8 cellular contexts compared by ENCODE assay signal in genomic region chr17:5587431-5588032, GRCh38. TPM values are rescaled to one million over a fixed set of nuclear protein-coding genes. Genes with fewer than 3 reads are reported as not detected.
DNase-seq lines count a peak whose midpoint lies in the region; ATAC-seq and TF ChIP-seq lines count a peak whose summit lies in the region.

No MANE protein-coding gene starts in this region.

- no peak overlapping the region for H3K4me3 ChIP-seq in epithelial cell of esophagus (ENCODE audit: low read length)
- no peak overlapping the region for H3K4me3 ChIP-seq in aorta (ENCODE audit: low read length in 2 of 2)

- peaks cover 14% of the 10 kb centered on the region for H3K27me3 Mint-ChIP-seq in activated CD4-positive, alpha-beta T cell treated with anti-CD3 and anti-CD28 coated beads, Interleukin-2, amount 10 ng/mL, durations not matched to agents 7 days and 5 days
- peaks cover 10% of the 10 kb centered on the region for H3K27me3 Mint-ChIP-seq in nephron progenitor cell (ENCODE audit: low read depth, poor library complexity)

- H3K4me1 Mint-ChIP-seq in activated CD4-positive, alpha-beta T cell treated with anti-CD3 and anti-CD28 coated beads, Interleukin-2, amount 10 ng/mL, durations not matched to agents 7 days and 5 days, result peaks cover 37% of the 10 kb centered on the region
- peaks cover 26% of the 10 kb centered on the region for H3K4me1 Mint-ChIP-seq in nephron progenitor cell

- H3K9me3 ChIP-seq in aorta (ENCODE audit: control insufficient read depth, low read length), result no peaks in the 10 kb centered on the region

- no peak overlapping the region for H3K4me3 Mint-ChIP-seq in activated CD4-positive, alpha-beta T cell treated with anti-CD3 and anti-CD28 coated beads, Interleukin-2, amount 10 ng/mL, durations not matched to agents 7 days and 5 days
- H3K4me3 Mint-ChIP-seq in nephron progenitor cell, result no peak overlapping the region

- POLR2A ChIA-PET in activated CD4-positive, alpha-beta T cell treated with anti-CD3 and anti-CD28 coated beads, Interleukin-2, amount 10 ng/mL, durations not matched to agents 7 days and 5 days (lab: Charles Lee), result no interaction called here

- H3K9me3 Mint-ChIP-seq in activated CD4-positive, alpha-beta T cell treated with anti-CD3 and anti-CD28 coated beads, Interleukin-2, amount 10 ng/mL, durations not matched to agents 7 days and 5 days, result no peaks in the 10 kb centered on the region
- no peaks in the 10 kb centered on the region for H3K9me3 Mint-ChIP-seq in nephron progenitor cell

- 28 to 29% methylated on average over 6 of the region's 6 CpGs for WGBS in aorta, 2 donors

- DNase-seq in C1 segment of cervical spinal cord (lab: John Stamatoyannopoulos, UW) (peak in 8 of 14 donors; percentile 7 to 53 (median 23)), GM19240 (ENCODE audit: insufficient read length, low spot score) (peak; percentile 64), NCI-H226 (peak; percentile 45), epithelial cell of esophagus (ENCODE audit: low read depth) (peak; percentile 80), nephron progenitor cell (peak; percentile 48), aorta (no peak)
- DNase-seq in activated CD4-positive, alpha-beta T cell treated with anti-CD3 and anti-CD28 coated beads, Interleukin-2, amount 10 ng/mL, durations not matched to agents 7 days and 5 days, result peak; percentile 77

- peak overlapping the region; percentile 0 for H3K27ac Mint-ChIP-seq in activated CD4-positive, alpha-beta T cell treated with anti-CD3 and anti-CD28 coated beads, Interleukin-2, amount 10 ng/mL, durations not matched to agents 7 days and 5 days
- H3K27ac Mint-ChIP-seq in nephron progenitor cell, result peak overlapping the region; percentile 47

- peaks cover 12% of the 10 kb centered on the region for H3K36me3 Mint-ChIP-seq in activated CD4-positive, alpha-beta T cell treated with anti-CD3 and anti-CD28 coated beads, Interleukin-2, amount 10 ng/mL, durations not matched to agents 7 days and 5 days (ENCODE audit: low read depth)
- no peaks in the 10 kb centered on the region for H3K36me3 Mint-ChIP-seq in nephron progenitor cell (ENCODE audit: low read depth)

- no peak for ATAC-seq in aorta (ENCODE audit: low FRiP score)
- no peak for ATAC-seq in HG02970 (IDR thresholded peaks at IDR 0.05; ENCODE audit: low FRiP score, unreplicated experiment)

- H3K4me1 ChIP-seq in aorta (ENCODE audit: control insufficient read depth in 1 of 2, insufficient read depth in 2 of 2, low read length in 2 of 2), result no peaks in the 10 kb centered on the region

- no peaks in the 10 kb centered on the region for H3K27me3 ChIP-seq in aorta (ENCODE audit: control insufficient read depth in 1 of 2, insufficient read depth in 2 of 2, low read length in 1 of 2)

- no peaks in the 10 kb centered on the region for H3K36me3 ChIP-seq in aorta (ENCODE audit: control insufficient read depth in 1 of 2, insufficient read depth in 2 of 2, low read length in 1 of 2)

- no peak overlapping the region for H3K27ac ChIP-seq in aorta (ENCODE audit: low read depth in 1 of 2, low read length in 2 of 2)

- intact Hi-C loops in aorta (cut with DNase I), result loop anchor here (1.0 to 5.0 kb wide), 3 partner anchors 835 to 855 kb away; partner anchors contain the start of gene PIMREG (in 1 of the 2)

- CTCF ChIA-PET in activated CD4-positive, alpha-beta T cell treated with anti-CD3 and anti-CD28 coated beads, Interleukin-2, amount 10 ng/mL, durations not matched to agents 7 days and 5 days (lab: Charles Lee), result interaction anchor here (0.6 to 0.8 kb wide), 3 partner anchors 482 to 847 kb away, joined by 3 read pairs; partner anchors contain the start of gene AIPL1

- TF ChIP-seq CTCF in epithelial cell of esophagus (IDR thresholded peaks at IDR 0.05; ENCODE audit: insufficient read depth, low read depth, low read length, missing control alignments), result peak; percentile 93
- TF ChIP-seq CTCF in nephron progenitor cell (IDR thresholded peaks at IDR 0.05), result peak; percentile 89

RNA-seq across cellular contexts. Expression of gene NLRP1, which starts 3.2 kb away (rescaled TPM):
- total RNA-seq in activated CD4-positive, alpha-beta T cell treated with anti-CD3 and anti-CD28 coated beads, Interleukin-2, amount 10 ng/mL, durations not matched to agents 7 days and 5 days, result 10 to 100 TPM; 81.3 to 82.5 TPM
- 10 to 100 TPM; 35.2 to 82.2 TPM for total RNA-seq in aorta
- polyA plus RNA-seq in aorta, result 10 to 100 TPM; 11.1 to 63.0 TPM

Comparison
In these comparisons a context has a peak if more than half of its experiments do, and no peak if none do; other contexts are left out.
1. DNase-seq: peak in C1 segment of cervical spinal cord (8 of 14), GM19240 (single experiment), NCI-H226 (single experiment), activated CD4-positive, alpha-beta T cell treated with anti-CD3 and anti-CD28 coated beads, Interleukin-2, amount 10 ng/mL, durations not matched to agents 7 days and 5 days (single experiment), epithelial cell of esophagus (single experiment) and nephron progenitor cell (single experiment); none in aorta (0 of 2).